In the genomic region with DNA sequence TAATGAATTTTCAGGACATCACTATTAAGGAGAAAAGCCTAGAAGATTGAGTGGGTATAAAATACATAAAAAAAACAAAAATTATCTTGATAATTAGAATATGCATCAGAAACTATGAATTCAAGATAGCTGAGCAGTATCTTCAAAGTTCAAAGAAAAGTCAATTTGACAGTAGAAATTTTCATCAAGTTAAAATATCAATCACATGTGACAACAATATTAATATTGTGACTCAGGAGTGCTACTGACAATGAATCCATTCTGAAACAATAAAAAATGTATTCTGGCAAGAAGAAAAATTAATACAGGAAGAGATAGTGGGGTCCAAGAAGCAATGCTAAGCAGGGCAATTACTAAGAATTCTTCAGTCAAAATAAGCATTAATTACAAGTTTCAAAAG, we compare ENCODE assay signal across 26 cellular contexts.
"Had no signal": no experiment of that assay in that cellular context is flagged by ENCODE, and none has a peak within 500 bp of the region (broad histone marks: within the 10 kb centered on the region; RNA-seq: fewer than 3 reads in every experiment).

No MANE protein-coding gene starts in this region.

- H3K4me3 ChIP-seq: colonic mucosa, esophagus squamous epithelium, gastrocnemius medialis, heart right ventricle, left lung, lower lobe of right lung, mucosa of descending colon had no signal

- H3K4me1 Mint-ChIP-seq: endodermal cell, mesothelial cell of epicardium, naive B cell had no signal

- H3K27me3 Mint-ChIP-seq: dendritic cell treated with granulocyte-macrophage colony-stimulating factor and Interleukin-4, amounts not matched to agents 40 ng/mL and 50 ng/mL, for 4 days; effector memory CD8-positive, alpha-beta T cell; naive B cell had no signal

- H3K27ac Mint-ChIP-seq: dendritic cell treated with granulocyte-macrophage colony-stimulating factor and Interleukin-4, amounts not matched to agents 40 ng/mL and 50 ng/mL, for 4 days; effector memory CD8-positive, alpha-beta T cell; endodermal cell; mesothelial cell of epicardium; naive B cell had no signal

- DNase-seq: colonic mucosa; cortex of kidney; effector CD8-positive, alpha-beta T cell; effector memory CD8-positive, alpha-beta T cell; endodermal cell; erythroblast; esophagus squamous epithelium; foreskin fibroblast; foreskin melanocyte; gastrocnemius medialis; glutamatergic neuron; head of caudate nucleus; heart right ventricle; hippocampal formation; islet precursor cell; left cardiac atrium; left lung; left ventricle myocardium superior; lower lobe of right lung; mesenchymal stem cell; mucosa of descending colon; naive B cell had no signal

- H3K4me3 Mint-ChIP-seq: dendritic cell treated with granulocyte-macrophage colony-stimulating factor and Interleukin-4, amounts not matched to agents 40 ng/mL and 50 ng/mL, for 4 days; effector memory CD8-positive, alpha-beta T cell; endodermal cell; mesothelial cell of epicardium; naive B cell had no signal

- H3K9me3 ChIP-seq: colonic mucosa, esophagus squamous epithelium, gastrocnemius medialis, left lung, lower lobe of right lung, mucosa of descending colon had no signal

- H3K9me3 Mint-ChIP-seq: effector memory CD8-positive, alpha-beta T cell had no signal

- H3K36me3 ChIP-seq: colonic mucosa, esophagus squamous epithelium, gastrocnemius medialis, heart right ventricle, left lung, lower lobe of right lung had no signal

- H3K27me3 ChIP-seq: colonic mucosa, esophagus squamous epithelium, gastrocnemius medialis, heart right ventricle, left lung had no signal

- H3K36me3 Mint-ChIP-seq: mesothelial cell of epicardium, naive B cell had no signal

- H3K27ac ChIP-seq: colonic mucosa, epithelial cell of prostate, esophagus squamous epithelium, gastrocnemius medialis, heart right ventricle, left lung, lower lobe of right lung had no signal

- ATAC-seq: effector memory CD8-positive, alpha-beta T cell; esophagus mucosa; gastrocnemius medialis; heart right ventricle; left cardiac atrium; left lung; left ventricle myocardium superior; lower lobe of right lung; mucosa of descending colon had no signal

- H3K4me1 ChIP-seq: colonic mucosa, esophagus squamous epithelium, gastrocnemius medialis, heart right ventricle, left lung, lower lobe of right lung had no signal
